2 cellular contexts compared by ENCODE assay signal in the genomic region with DNA sequence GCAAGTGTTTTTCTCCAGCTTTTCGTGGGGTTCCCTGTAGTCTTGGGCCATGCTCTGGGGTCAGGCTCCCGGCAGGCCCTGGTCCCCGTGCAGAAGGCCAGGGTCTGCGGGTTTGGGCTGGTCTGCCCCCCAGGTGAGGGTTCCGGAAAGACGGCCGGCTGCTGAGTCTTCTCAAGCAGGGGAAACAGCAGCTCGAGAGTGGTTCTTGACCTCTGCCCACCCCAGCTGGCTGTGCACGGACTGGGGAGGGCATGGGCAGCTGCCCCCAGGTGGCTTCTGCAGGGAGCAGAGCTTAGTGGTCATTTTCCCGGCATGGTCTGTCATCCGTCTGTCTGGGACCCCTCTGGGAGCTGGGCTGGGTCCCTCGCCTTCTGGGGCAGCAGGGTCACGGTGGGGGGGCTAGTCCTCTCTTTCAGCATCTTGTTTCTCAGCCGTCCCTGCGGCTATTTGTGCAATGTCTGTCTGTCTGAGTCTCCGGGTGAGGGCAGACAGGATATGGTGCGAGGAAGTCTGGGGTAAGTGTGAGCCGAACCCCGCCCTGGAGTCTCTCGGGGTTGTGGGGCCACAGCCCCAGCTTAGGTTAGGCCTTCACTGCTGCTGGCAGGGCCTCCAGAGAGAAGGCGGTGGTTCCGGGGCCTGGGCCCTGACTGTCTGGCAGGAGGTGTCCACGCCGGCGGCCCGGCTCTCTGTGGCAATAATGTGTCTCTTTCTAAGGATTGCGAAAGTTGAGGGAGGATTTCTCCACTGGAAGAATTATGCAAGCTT.
TF ChIP-seq lines count a peak whose summit lies in the region.

No MANE protein-coding gene starts in this region.

TF ChIP-seq in Ishikawa, 13 proteins besides CTCF, POLR2A, EP300 and RAD21:
- TF ChIP-seq CEBPB (IDR thresholded peaks at IDR 0.05) (peak; percentile 85), ZBTB7A (IDR thresholded peaks at IDR 0.05; ENCODE audit: low read depth) (no peak), EGR1 (IDR thresholded peaks at IDR 0.05) (no peak), TCF12 (IDR thresholded peaks at IDR 0.05; ENCODE audit: low read depth) (no peak)
- TF ChIP-seq, protein P1, sequence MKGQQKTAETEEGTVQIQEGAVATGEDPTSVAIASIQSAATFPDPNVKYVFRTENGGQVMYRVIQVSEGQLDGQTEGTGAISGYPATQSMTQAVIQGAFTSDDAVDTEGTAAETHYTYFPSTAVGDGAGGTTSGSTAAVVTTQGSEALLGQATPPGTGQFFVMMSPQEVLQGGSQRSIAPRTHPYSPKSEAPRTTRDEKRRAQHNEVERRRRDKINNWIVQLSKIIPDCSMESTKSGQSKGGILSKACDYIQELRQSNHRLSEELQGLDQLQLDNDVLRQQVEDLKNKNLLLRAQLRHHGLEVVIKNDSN (IDR thresholded peaks at IDR 0.05) = no peak

TF ChIP-seq in endothelial cell of umbilical vein, 7 proteins besides CTCF, POLR2A, EP300 and RAD21:
- TF ChIP-seq JUN (IDR thresholded peaks at IDR 0.05; ENCODE audit: borderline replicate concordance, insufficient read depth, insufficient read length, low read depth) = no peak
- TF ChIP-seq, protein P2, sequence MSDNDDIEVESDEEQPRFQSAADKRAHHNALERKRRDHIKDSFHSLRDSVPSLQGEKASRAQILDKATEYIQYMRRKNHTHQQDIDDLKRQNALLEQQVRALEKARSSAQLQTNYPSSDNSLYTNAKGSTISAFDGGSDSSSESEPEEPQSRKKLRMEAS (IDR thresholded peaks at IDR 0.05; ENCODE audit: insufficient read depth, insufficient read length) = no peak
- no peak for TF ChIP-seq MYC (IDR thresholded peaks at IDR 0.05; ENCODE audit: low read depth, low read length)
- no peak for TF ChIP-seq FOS (IDR thresholded peaks at IDR 0.05; ENCODE audit: borderline replicate concordance, insufficient read depth, low read length)
- TF ChIP-seq POLR2AphosphoS5 (IDR thresholded peaks at IDR 0.05; ENCODE audit: insufficient read depth, low read depth, low read length) = no peak
- no peak for TF ChIP-seq EZH2 (IDR thresholded peaks at IDR 0.05; ENCODE audit: borderline replicate concordance, low read depth, low read length, severe bottlenecking)
- TF ChIP-seq GATA2 (IDR thresholded peaks at IDR 0.05; ENCODE audit: insufficient read depth, insufficient read length, low read depth, low read length) = no peak
TF ChIP-seq in endothelial cell of umbilical vein: peak in this region for 0.
